15 cellular contexts compared by ENCODE assay signal in genomic region chr17:48491527-48492273, GRCh38. TPM values are rescaled to one million over a fixed set of nuclear protein-coding genes. Genes with fewer than 3 reads are reported as not detected.
A peak's percentile ranks its signal among the peaks of the same experiment; 100 is the strongest.
DNase-seq lines count a peak whose midpoint lies in the region; ATAC-seq, FAIRE-seq and TF ChIP-seq lines count a peak whose summit lies in the region.
"Had no signal": no experiment of that assay in that cellular context is flagged by ENCODE, and none has a peak within 500 bp of the region (broad histone marks: within the 10 kb centered on the region; RNA-seq: fewer than 3 reads in every experiment).

No MANE protein-coding gene starts in this region.

- H3T11ph ChIP-seq in H9 (ENCODE audit: low read length): no peak overlapping the region

- H3K9me3 Mint-ChIP-seq in activated CD4-positive, alpha-beta T cell treated with anti-CD3 and anti-CD28 coated beads for 36 hours (ENCODE audit: low read depth): no peaks in the 10 kb centered on the region
- no peaks in the 10 kb centered on the region for H3K9me3 Mint-ChIP-seq in stimulated activated effector memory CD8-positive, alpha-beta T cell treated with anti-CD3 and anti-CD28 coated beads, Interleukin-12 subunit alpha, Interleukin-12 subunit beta, amount 100 ng/mL, for 72 hours
- peaks cover 0 to 4% of the 10 kb centered on the region in 2 experiments; a peak in 2 of 5 replicates for H3K9me3 Mint-ChIP-seq in H9

- peak overlapping the region; percentile 78 for H3K27ac ChIP-seq in K562 (ENCODE audit: extremely low read depth, low read depth, low read length)
- no peak overlapping the region for H3K27ac ChIP-seq in H9 (ENCODE audit: insufficient read length, low read depth, low read length)
- H3K27ac ChIP-seq: epithelial cell of prostate, neutrophil had no signal

- POLR2A ChIA-PET in activated CD4-positive, alpha-beta T cell treated with anti-CD3 and anti-CD28 coated beads for 36 hours (lab: Charles Lee): interaction anchor here (0.7 kb wide), 2 partner anchors 385 to 769 kb away, joined by 3 to 5 read pairs; no protein-coding TSS in a partner anchor
- POLR2A ChIA-PET in K562 (lab: Yijun Ruan, JAX): interaction anchor here (0.6 to 2.1 kb wide), 6 partner anchors 10 to 116 kb away, joined by 3 to 12 read pairs (median 4); no protein-coding TSS in a partner anchor

- H2BK12ac ChIP-seq in H9 (ENCODE audit: insufficient read length, low read depth, low read length): no peak overlapping the region

- no peak overlapping the region for H2BK20ac ChIP-seq in H9 (ENCODE audit: low read depth, low read length, poor library complexity, severe bottlenecking)

- intact Hi-C loops in activated CD4-positive, alpha-beta T cell treated with anti-CD3 and anti-CD28 coated beads for 36 hours (cut with DNase I, micrococcal nuclease): loop anchor here in 1 of 2 experiments (2.0 kb wide), 1 partner anchor 63 kb away; no protein-coding TSS in a partner anchor
- intact Hi-C loops in K562 (cut with micrococcal nuclease): loop anchor here (5.0 kb wide), 1 partner anchor 51 kb away; no protein-coding TSS in a partner anchor

- no peak overlapping the region for H2BK15ac ChIP-seq in H9 (ENCODE audit: low read depth, low read length)

- no peak for TF ChIP-seq CTCF in K562 (IDR thresholded peaks at IDR 0.05 in 2 of 3, conservative IDR thresholded peaks at IDR 0.05 in 1 of 3; ENCODE audit: insufficient read depth in 2 of 3, low read depth in 1 of 3, low read length in 3 of 3)
- no peak for TF ChIP-seq CTCF in H9 (conservative IDR thresholded peaks at IDR 0.05)

- peaks cover 11% of the 10 kb centered on the region for H3K23me2 ChIP-seq in H9 (ENCODE audit: insufficient read length, low read depth, low read length, poor library complexity, severe bottlenecking)

- TF ChIP-seq POLR2A in K562 (conservative IDR thresholded peaks at IDR 0.05) (no peak), GM18505 (IDR thresholded peaks at IDR 0.05; ENCODE audit: borderline replicate concordance, extremely low read depth, insufficient read depth, insufficient read length) (no peak)

- TF ChIP-seq EP300 in K562 (IDR thresholded peaks at IDR 0.05; ENCODE audit: low read length): peak; percentile 75

- H3K4me3 Mint-ChIP-seq in activated CD4-positive, alpha-beta T cell treated with anti-CD3 and anti-CD28 coated beads for 36 hours: no peak overlapping the region
- H3K4me3 Mint-ChIP-seq in stimulated activated effector memory CD8-positive, alpha-beta T cell treated with anti-CD3 and anti-CD28 coated beads, Interleukin-12 subunit alpha, Interleukin-12 subunit beta, amount 100 ng/mL, for 72 hours: peak overlapping the region; percentile 56
- no peak overlapping the region for H3K4me3 Mint-ChIP-seq in H9

- H3K4me1 ChIP-seq in K562 (replicated peaks in 1 of 2; ENCODE audit: control insufficient read depth in 2 of 2, insufficient read depth in 2 of 2, low read length in 2 of 2) (peaks cover 45 to 61% of the 10 kb centered on the region in 2 experiments), H9 (ENCODE audit: insufficient read depth, low read length) (no peaks in the 10 kb centered on the region; the same call in 1 of the 2 replicates)

- no peak overlapping the region for H3K56ac ChIP-seq in H9 (ENCODE audit: insufficient read length, low read depth, low read length)

- H3K23ac ChIP-seq in H9 (ENCODE audit: insufficient read length, low read depth, low read length): no peak overlapping the region

- H3K79me2 ChIP-seq in K562 (ENCODE audit: control insufficient read depth, insufficient read depth, low read length): no peaks in the 10 kb centered on the region
- H3K79me2 ChIP-seq in H9 (ENCODE audit: insufficient read depth, low read length): no peaks in the 10 kb centered on the region

- H3K9me3 ChIP-seq in K562 (replicated peaks; ENCODE audit: control insufficient read depth, insufficient read depth, low read depth, low read length) (no peaks in the 10 kb centered on the region), H9 (ENCODE audit: control insufficient read depth, low read depth, low read length) (no peaks in the 10 kb centered on the region)
- H3K9me3 ChIP-seq: neutrophil had no signal

- H3K4me1 Mint-ChIP-seq in activated CD4-positive, alpha-beta T cell treated with anti-CD3 and anti-CD28 coated beads for 36 hours: peaks cover 13% of the 10 kb centered on the region
- peaks cover 20% of the 10 kb centered on the region for H3K4me1 Mint-ChIP-seq in stimulated activated effector memory CD8-positive, alpha-beta T cell treated with anti-CD3 and anti-CD28 coated beads, Interleukin-12 subunit alpha, Interleukin-12 subunit beta, amount 100 ng/mL, for 72 hours
- H3K4me1 Mint-ChIP-seq in H9: peaks cover 12 to 31% of the 10 kb centered on the region in 2 experiments

- no peak for TF ChIP-seq RAD21 in K562 (CRISPR knock-in tag; conservative IDR thresholded peaks at IDR 0.05 in 1 of 2, IDR thresholded peaks at IDR 0.05 in 1 of 2)

- ATAC-seq in activated CD4-positive, alpha-beta T cell treated with anti-CD3 and anti-CD28 coated beads for 36 hours: peak; percentile 56
- peak; percentile 26 for ATAC-seq in K562
- peak; percentile 74 for ATAC-seq in stimulated activated effector memory CD8-positive, alpha-beta T cell treated with anti-CD3 and anti-CD28 coated beads, Interleukin-12 subunit alpha, Interleukin-12 subunit beta, amount 100 ng/mL, for 72 hours
- ATAC-seq in HG02571 (IDR thresholded peaks at IDR 0.05; ENCODE audit: unreplicated experiment): no peak
- no peak for ATAC-seq in GM18505 (IDR thresholded peaks at IDR 0.05; ENCODE audit: unreplicated experiment)

- no peak overlapping the region for H4K5ac ChIP-seq in H9 (ENCODE audit: insufficient read length, low read depth, low read length)

- H2BK5ac ChIP-seq in H9 (ENCODE audit: insufficient read length, low read length): no peak overlapping the region

- CTCF ChIA-PET in activated CD4-positive, alpha-beta T cell treated with anti-CD3 and anti-CD28 coated beads for 36 hours (lab: Charles Lee): interaction anchor here (0.7 to 3.4 kb wide), 19 partner anchors 8 to 336 kb away, joined by 3 to 14 read pairs (median 3); partner anchors contain the start of genes HOXB3 and HOXB5
- CTCF ChIA-PET in K562 (lab: Yijun Ruan, JAX; ENCODE audit: low intra/inter-chr PET ratio): interaction anchor here (0.5 to 0.7 kb wide), 2 partner anchors 102 to 105 kb away, joined by 3 to 4 read pairs; partner anchors contain the start of gene HOXB5

- H3K27ac Mint-ChIP-seq in activated CD4-positive, alpha-beta T cell treated with anti-CD3 and anti-CD28 coated beads for 36 hours: peak overlapping the region; percentile 17
- H3K27ac Mint-ChIP-seq in stimulated activated effector memory CD8-positive, alpha-beta T cell treated with anti-CD3 and anti-CD28 coated beads, Interleukin-12 subunit alpha, Interleukin-12 subunit beta, amount 100 ng/mL, for 72 hours: peak overlapping the region; percentile 65
- H3K27ac Mint-ChIP-seq in H9: no peak overlapping the region

- no peaks in the 10 kb centered on the region for H3K9me1 ChIP-seq in K562 (ENCODE audit: control insufficient read depth, insufficient read depth, low read length)

- no TSS peak for BruUV-seq in K562 (replicated peaks; lab: Mats Ljungman, UMichigan)

- H3K18ac ChIP-seq in H9 (ENCODE audit: insufficient read length, low read depth, low read length): no peak overlapping the region

- H3K27me3 ChIP-seq in K562 (ENCODE audit: control insufficient read depth in 2 of 2, insufficient read depth in 2 of 2, low read length in 2 of 2): no peaks in the 10 kb centered on the region
- H3K27me3 ChIP-seq in H9 (ENCODE audit: insufficient read depth, low read length): peaks cover 22% of the 10 kb centered on the region

- no peak for FAIRE-seq in K562 (lab: Jason Lieb, UNC)
- FAIRE-seq: A204.1, bronchial epithelial cell, small intestine had no signal

- no peak overlapping the region for H2AK5ac ChIP-seq in H9 (ENCODE audit: insufficient read length, low read length)

- H4K8ac ChIP-seq in H9 (replicated peaks; ENCODE audit: insufficient read length, low read depth, low read length): no peak overlapping the region

- no peaks in the 10 kb centered on the region for H3K36me3 ChIP-seq in K562 (ENCODE audit: control insufficient read depth, insufficient read depth, low read length)
- H3K36me3 ChIP-seq: neutrophil had no signal

- no peak overlapping the region for H3K14ac ChIP-seq in H9 (ENCODE audit: insufficient read depth, low read length)

- H3K4me3 ChIP-seq in K562: no peak overlapping the region

- in situ Hi-C loops in K562 (cut with MboI): no loop called here

- H3K27me3 Mint-ChIP-seq in activated CD4-positive, alpha-beta T cell treated with anti-CD3 and anti-CD28 coated beads for 36 hours: peaks cover 11% of the 10 kb centered on the region
- H3K27me3 Mint-ChIP-seq in H9 (ENCODE audit: low read depth): peaks cover 99% of the 10 kb centered on the region

- H3K4ac ChIP-seq in H9 (ENCODE audit: low read depth, low read length): no peak overlapping the region

- WGBS in K562 (ENCODE audit: insufficient coverage, low coverage, missing lambda C conversion rate): 24% methylated on average over 3 of the region's 3 CpGs
- WGBS in H9 (ENCODE audit: extremely low coverage, insufficient read length, low lambda C conversion rate): no CpG with 5 or more reads among the region's 3 CpGs

- no peak overlapping the region for H2BK120ac ChIP-seq in H9 (ENCODE audit: low read depth, low read length, poor library complexity, severe bottlenecking)

- H4K20me1 ChIP-seq in K562 (replicated peaks; ENCODE audit: control insufficient read depth, insufficient read depth, low read length): no peaks in the 10 kb centered on the region
- no peaks in the 10 kb centered on the region for H4K20me1 ChIP-seq in H9 (ENCODE audit: control insufficient read depth, insufficient read depth, insufficient read length)

- no peaks in the 10 kb centered on the region for H3K36me3 Mint-ChIP-seq in activated CD4-positive, alpha-beta T cell treated with anti-CD3 and anti-CD28 coated beads for 36 hours (ENCODE audit: low read depth)
- no peaks in the 10 kb centered on the region for H3K36me3 Mint-ChIP-seq in stimulated activated effector memory CD8-positive, alpha-beta T cell treated with anti-CD3 and anti-CD28 coated beads, Interleukin-12 subunit alpha, Interleukin-12 subunit beta, amount 100 ng/mL, for 72 hours
- H3K36me3 Mint-ChIP-seq in H9 (ENCODE audit: insufficient read depth in 1 of 3, low read depth in 3 of 3): no peaks in the 10 kb centered on the region

- H2AFZ ChIP-seq in K562 (ENCODE audit: low read depth, low read length): peak overlapping the region; percentile 76
- H2AFZ ChIP-seq in H9 (ENCODE audit: low read length): no peak overlapping the region

- H3K4me2 ChIP-seq in K562 (ENCODE audit: insufficient read depth, low read length) (peak overlapping the region; percentile 83), H9 (ENCODE audit: insufficient read depth, insufficient read length, low read length) (no peak overlapping the region)

- H4K91ac ChIP-seq in H9 (ENCODE audit: insufficient read length, low read depth, low read length): no peak overlapping the region

- H3K9ac ChIP-seq in K562 (ENCODE audit: insufficient read depth in 1 of 2, low read depth in 2 of 2, low read length in 2 of 2) (peak overlapping the region in 1 of 2 experiments; percentile 55; a peak in 2 of 4 replicates), H9 (ENCODE audit: extremely low read depth, insufficient read length, low read length) (no peak overlapping the region)

- no peaks in the 10 kb centered on the region for H3K79me1 ChIP-seq in H9 (ENCODE audit: insufficient read depth, low read depth, low read length, poor library complexity, severe bottlenecking)

- DNase-seq in activated CD4-positive, alpha-beta T cell treated with anti-CD3 and anti-CD28 coated beads for 36 hours: no peak
- no peak for DNase-seq in activated CD4-positive, alpha-beta T cell treated with anti-CD3 and anti-CD28 coated beads, Interleukin-2, amount 50 U/mL, for 48 hours
- DNase-seq in MV-4-11 (lab: John Stamatoyannopoulos, UW) (peak; percentile 55), K562 (ENCODE audit: extremely low read depth in 1 of 4, low spot score in 3 of 4) (peak in 2 of 4 experiments; percentile 39 to 88), H9 (no peak)
- no peak for DNase-seq in stimulated activated effector memory CD8-positive, alpha-beta T cell treated with anti-CD3 and anti-CD28 coated beads, Interleukin-12 subunit alpha, Interleukin-12 subunit beta, amount 100 ng/mL, for 72 hours (ENCODE audit: low spot score in 2 of 2)

RNA-seq across cellular contexts. Expression of gene HOXB1, which starts 39.1 kb away (rescaled TPM):
- not detected for total RNA-seq in activated CD4-positive, alpha-beta T cell treated with anti-CD3 and anti-CD28 coated beads for 36 hours
- not detected in 2 replicates for total RNA-seq in K562 (2011; cell fraction: chromatin; rRNA removed; ENCODE audit: low replicate concordance)
- total RNA-seq in K562 (2011; cell fraction: nucleolus; rRNA removed): not detected in 2 replicates
- total RNA-seq in K562 (2011; cell fraction: nucleoplasm; rRNA removed): not detected in 2 replicates
- total RNA-seq in K562 (2014; rRNA removed): not detected in 2 replicates
- not detected in 2 replicates for total RNA-seq in K562 (2014; rRNA removed; fragmentation: Illumina TruSeq; extraction: Trizol)
- total RNA-seq in K562 (2015; rRNA removed; fragmentation: Illumina TruSeq; extraction: Trizol): not detected in 2 replicates
- not detected in 2 replicates for total RNA-seq in K562 (2021)
- 0.04 TPM in 1 of 2 replicates, not detected in the other for polyA plus RNA-seq in K562 (2011; rRNA removed)
- polyA plus RNA-seq in K562 (2011; cell fraction: cytosol; rRNA removed): not detected in 2 replicates
- polyA plus RNA-seq in K562 (2011; cell fraction: nucleus; rRNA removed): not detected in 2 replicates
- not detected in 2 replicates for polyA plus RNA-seq in K562 (2012)
- polyA plus RNA-seq in K562 (2014; fragmentation: Illumina TruSeq; extraction: Trizol): not detected in 2 replicates
- not detected for polyA plus RNA-seq in K562 (2014; fragmentation: Nextera tagmentation; extraction: Ambion mirVana)
- not detected in 2 replicates for polyA plus RNA-seq in K562 (2014; rRNA removed)
- polyA minus RNA-seq in K562 (2011; rRNA and poly(A)+ RNA removed): not detected in 2 replicates
- not detected in 2 replicates for polyA minus RNA-seq in K562 (2011; cell fraction: cytosol; rRNA and poly(A)+ RNA removed)
- polyA minus RNA-seq in K562 (2011; cell fraction: nucleus; rRNA and poly(A)+ RNA removed): not detected in 2 replicates
- total RNA-seq in H9 (2021): not detected in 2 replicates
- total RNA-seq: bronchial epithelial cell, left lobe of liver, temporal lobe had no signal
- polyA plus RNA-seq: small intestine had no signal

RNA-seq across cellular contexts. Expression of gene HOXB2, which starts 53.2 kb away (rescaled TPM):
- 1 to 10 TPM; 2.8 to 3.3 TPM for total RNA-seq in activated CD4-positive, alpha-beta T cell treated with anti-CD3 and anti-CD28 coated beads for 36 hours
- total RNA-seq in K562 (2011; cell fraction: chromatin; rRNA removed; ENCODE audit: low replicate concordance): 18.7 and 27.7 TPM in 2 replicates
- 34.9 and 41.4 TPM in 2 replicates for total RNA-seq in K562 (2011; cell fraction: nucleolus; rRNA removed)
- 30.6 and 32.7 TPM in 2 replicates for total RNA-seq in K562 (2011; cell fraction: nucleoplasm; rRNA removed)
- 35.0 and 42.1 TPM in 2 replicates for total RNA-seq in K562 (2014; rRNA removed)
- total RNA-seq in K562 (2014; rRNA removed; fragmentation: Illumina TruSeq; extraction: Trizol): 13.0 and 16.9 TPM in 2 replicates
- total RNA-seq in K562 (2015; rRNA removed; fragmentation: Illumina TruSeq; extraction: Trizol): 21.2 and 22.2 TPM in 2 replicates
- total RNA-seq in K562 (2021): 74.2 and 75.5 TPM in 2 replicates
- polyA plus RNA-seq in K562 (2011; rRNA removed): 15.9 and 16.4 TPM in 2 replicates
- 24.2 and 53.7 TPM in 2 replicates for polyA plus RNA-seq in K562 (2011; cell fraction: cytosol; rRNA removed)
- polyA plus RNA-seq in K562 (2011; cell fraction: nucleus; rRNA removed): 43.7 and 75.1 TPM in 2 replicates
- polyA plus RNA-seq in K562 (2012): 50.1 and 61.9 TPM in 2 replicates
- 32.5 and 32.6 TPM in 2 replicates for polyA plus RNA-seq in K562 (2014; fragmentation: Illumina TruSeq; extraction: Trizol)
- polyA plus RNA-seq in K562 (2014; fragmentation: Nextera tagmentation; extraction: Ambion mirVana): 1 to 10 TPM; 2.1 to 3.1 TPM
- 66.4 and 97.7 TPM in 2 replicates for polyA plus RNA-seq in K562 (2014; rRNA removed)
- polyA minus RNA-seq in K562 (2011; rRNA and poly(A)+ RNA removed): 5.8 and 6.4 TPM in 2 replicates
- polyA minus RNA-seq in K562 (2011; cell fraction: cytosol; rRNA and poly(A)+ RNA removed): 7.7 and 8.4 TPM in 2 replicates
- polyA minus RNA-seq in K562 (2011; cell fraction: nucleus; rRNA and poly(A)+ RNA removed): 21.1 and 32.0 TPM in 2 replicates
- not detected in 2 replicates for total RNA-seq in H9 (2021)
- total RNA-seq: bronchial epithelial cell, temporal lobe had no signal

Comparison
In these comparisons a context has a peak if more than half of its experiments do, and no peak if none do; other contexts are left out.
1. ATAC-seq: peak in activated CD4-positive, alpha-beta T cell treated with anti-CD3 and anti-CD28 coated beads for 36 hours (single experiment), K562 (single experiment) and stimulated activated effector memory CD8-positive, alpha-beta T cell treated with anti-CD3 and anti-CD28 coated beads, Interleukin-12 subunit alpha, Interleukin-12 subunit beta, amount 100 ng/mL, for 72 hours (single experiment); none in HG02571 (single experiment) and GM18505 (single experiment).
2. H3K27ac Mint-ChIP-seq: peak in activated CD4-positive, alpha-beta T cell treated with anti-CD3 and anti-CD28 coated beads for 36 hours (single experiment) and stimulated activated effector memory CD8-positive, alpha-beta T cell treated with anti-CD3 and anti-CD28 coated beads, Interleukin-12 subunit alpha, Interleukin-12 subunit beta, amount 100 ng/mL, for 72 hours (single experiment); none in H9 (0 of 3).